Comparison of ENCODE assay signal across 7 cellular contexts in genomic region chr9:136726631-136727191, GRCh38. TPM values are rescaled to one million over a fixed set of nuclear protein-coding genes. Genes with fewer than 3 reads are reported as not detected.
DNase-seq lines count a peak whose midpoint lies in the region; ATAC-seq and TF ChIP-seq lines count a peak whose summit lies in the region.
"Had no signal": no experiment of that assay in that cellular context is flagged by ENCODE, and none has a peak within 500 bp of the region (broad histone marks: within the 10 kb centered on the region; RNA-seq: fewer than 3 reads in every experiment).

No MANE protein-coding gene starts in this region.

- peaks cover 20% of the 10 kb centered on the region for H3K27me3 ChIP-seq in NT2/D1 (ENCODE audit: insufficient read depth, insufficient read length)

- TF ChIP-seq CTCF in osteocyte (IDR thresholded peaks at IDR 0.05): peak; percentile 34

- ATAC-seq in HG03565 (IDR thresholded peaks at IDR 0.05; ENCODE audit: unreplicated experiment) (no peak), HG02973 (IDR thresholded peaks at IDR 0.05; ENCODE audit: unreplicated experiment) (no peak)

- peaks cover 38% of the 10 kb centered on the region for H3K4me1 Mint-ChIP-seq in osteocyte (ENCODE audit: unreplicated experiment)

- peaks cover 61% of the 10 kb centered on the region for H3K36me3 ChIP-seq in NT2/D1 (ENCODE audit: insufficient read depth, insufficient read length, low read length)

- DNase-seq in COLO668 (lab: John Stamatoyannopoulos, UW; ENCODE audit: unreplicated experiment) (peak; percentile 54), NT2/D1 (ENCODE audit: low read depth, low spot score) (no peak), osteocyte (ENCODE audit: extremely low spot score, unreplicated experiment) (no peak)
- peak; percentile 38 for DNase-seq in central memory CD4-positive, alpha-beta T cell

- H3K27ac Mint-ChIP-seq in osteocyte (ENCODE audit: unreplicated experiment): peak overlapping the region; percentile 83

- peaks cover 26% of the 10 kb centered on the region for H3K4me1 ChIP-seq in NT2/D1 (ENCODE audit: insufficient read depth, insufficient read length)

- peak overlapping the region; percentile 93 for H3K9ac ChIP-seq in NT2/D1 (ENCODE audit: insufficient read length, low read depth)

- peaks cover 19% of the 10 kb centered on the region for H3K36me3 Mint-ChIP-seq in osteocyte (ENCODE audit: unreplicated experiment)

- no peaks in the 10 kb centered on the region for H3K9me3 Mint-ChIP-seq in osteocyte (ENCODE audit: unreplicated experiment)

- H3K27me3 Mint-ChIP-seq in osteocyte (ENCODE audit: unreplicated experiment): no peaks in the 10 kb centered on the region

- H3K4me3 Mint-ChIP-seq in osteocyte (ENCODE audit: unreplicated experiment): peak overlapping the region; percentile 80

- H3K4me3 ChIP-seq in NT2/D1 (ENCODE audit: insufficient read length, low read depth): peak overlapping the region; percentile 100

- no peaks in the 10 kb centered on the region for H3K9me3 ChIP-seq in NT2/D1 (ENCODE audit: insufficient read depth, low read length)

RNA-seq across cellular contexts. Expression of gene DIPK1B, which starts 14.3 kb away (rescaled TPM):
- total RNA-seq in osteocyte: 11.4 and 11.5 TPM in 2 replicates

RNA-seq across cellular contexts. Expression of gene LCN10, which starts 16.0 kb away (rescaled TPM):
- not detected in 2 replicates for total RNA-seq in osteocyte
- total RNA-seq: SK-MEL-5 had no signal

RNA-seq across cellular contexts. Expression of gene LCN6, which starts 21.6 kb away (rescaled TPM):
- not detected in 2 replicates for total RNA-seq in osteocyte
- total RNA-seq: SK-MEL-5 had no signal

RNA-seq across cellular contexts. Expression of gene LCN8, which starts 31.3 kb away (rescaled TPM):
- total RNA-seq in osteocyte: not detected in 2 replicates
- total RNA-seq: SK-MEL-5 had no signal

RNA-seq across cellular contexts. Expression of gene LCN15, which starts 37.6 kb away (rescaled TPM):
- total RNA-seq in osteocyte: not detected in 2 replicates

Comparison
In these comparisons a context has a peak if more than half of its experiments do, and no peak if none do; other contexts are left out.
1. DNase-seq: peak in COLO668 (single experiment) and central memory CD4-positive, alpha-beta T cell (single experiment); none in NT2/D1 (single experiment) and osteocyte (single experiment).